20 cellular contexts compared by ENCODE assay signal in the genomic region with DNA sequence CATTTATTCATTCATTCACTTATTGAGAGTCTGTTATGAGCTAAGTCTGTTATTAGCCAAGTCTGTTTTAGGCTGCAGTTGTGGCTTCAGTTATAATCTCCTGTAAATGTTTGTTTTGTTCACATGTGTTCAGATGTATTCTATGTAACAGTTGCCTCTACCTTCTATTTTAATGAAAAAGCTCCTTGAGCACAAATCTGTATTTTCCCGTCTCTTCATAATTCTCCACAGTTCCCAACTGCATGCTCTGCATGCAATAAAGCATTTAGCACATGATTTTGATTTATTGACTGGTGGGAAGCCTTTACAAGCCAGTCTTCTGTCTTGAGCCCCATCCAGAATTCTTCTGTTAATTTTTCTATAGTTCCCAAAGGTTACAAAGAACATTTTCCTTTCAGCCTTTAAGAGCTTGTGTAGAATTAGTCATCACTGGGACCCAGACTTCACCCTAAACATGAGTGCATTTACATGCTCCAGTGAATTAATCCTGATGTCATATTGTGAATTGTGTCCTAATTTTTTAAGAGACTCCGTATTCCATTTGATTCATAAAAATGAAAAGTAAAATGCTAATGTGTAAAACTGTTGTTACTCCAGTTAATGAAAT.
DNase-seq lines count a peak whose midpoint lies in the region; TF ChIP-seq lines count a peak whose summit lies in the region.
"Had no signal": no experiment of that assay in that cellular context is flagged by ENCODE, and none has a peak within 500 bp of the region (broad histone marks: within the 10 kb centered on the region; RNA-seq: fewer than 3 reads in every experiment).

No MANE protein-coding gene starts in this region.

- H3K9ac ChIP-seq in neural progenitor cell, result no peak overlapping the region
- H3K9ac ChIP-seq: KMS-11 had no signal

- in situ Hi-C loops in Caki2 (cut with HindIII; ENCODE audit: low pct_unique_long_range_greater_than_20kb, low sequenced_read_pairs), result no loop called here
- in situ Hi-C loops in brain microvascular endothelial cell (cut with HindIII; ENCODE audit: low pct_ligation_motif_present, low sequenced_read_pairs), result no loop called here

- no peaks in the 10 kb centered on the region; the same call in 1 of the 2 replicates for H3K27me3 Mint-ChIP-seq in HFFc6 (ENCODE audit: insufficient read depth)
- peaks cover 2% of the 10 kb centered on the region for H3K27me3 Mint-ChIP-seq in neural progenitor cell (ENCODE audit: insufficient read depth, low read depth)

- H3K4me3 ChIP-seq in brain microvascular endothelial cell (ENCODE audit: low read depth, low read length), result no peak overlapping the region
- no peak overlapping the region for H3K4me3 ChIP-seq in neural progenitor cell
- H3K4me3 ChIP-seq: SK-N-MC, upper lobe of left lung had no signal

- H3K4me2 ChIP-seq in neural progenitor cell, result no peak overlapping the region
- H3K4me2 ChIP-seq: KMS-11 had no signal

- H3K9me3 ChIP-seq in neural progenitor cell (ENCODE audit: low read depth), result no peaks in the 10 kb centered on the region
- H3K9me3 ChIP-seq: neutrophil, upper lobe of left lung had no signal

- no peaks in the 10 kb centered on the region for H4K20me1 ChIP-seq in neural progenitor cell (ENCODE audit: low read depth)

- no peak overlapping the region for H2AFZ ChIP-seq in neural progenitor cell (replicated peaks)

- no peak for TF ChIP-seq CTCF in HFFc6 (IDR thresholded peaks at IDR 0.05)
- no peak for TF ChIP-seq CTCF in brain microvascular endothelial cell (IDR thresholded peaks at IDR 0.05; ENCODE audit: low read depth, low read length, missing control alignments)
- no peak for TF ChIP-seq CTCF in neural progenitor cell (IDR thresholded peaks at IDR 0.05)

- peaks cover 17% of the 10 kb centered on the region for H3K36me3 Mint-ChIP-seq in HFFc6 (ENCODE audit: low read depth)
- no peaks in the 10 kb centered on the region for H3K36me3 Mint-ChIP-seq in neural progenitor cell

- H3K4me1 ChIP-seq in neural progenitor cell, result no peaks in the 10 kb centered on the region

- no peaks in the 10 kb centered on the region for H3K27me3 ChIP-seq in brain microvascular endothelial cell (replicated peaks)
- H3K27me3 ChIP-seq in neural progenitor cell, result no peaks in the 10 kb centered on the region
- H3K27me3 ChIP-seq: upper lobe of left lung had no signal

- H3K27ac ChIP-seq in brain microvascular endothelial cell (peak overlapping the region; percentile 18), neural progenitor cell (no peak overlapping the region)
- H3K27ac ChIP-seq: KMS-11, neutrophil, SK-N-MC, upper lobe of left lung had no signal

- H3K79me2 ChIP-seq in neural progenitor cell (ENCODE audit: low read depth), result no peaks in the 10 kb centered on the region

- H3F3A ChIP-seq in neural progenitor cell (ENCODE audit: low read depth), result no peaks in the 10 kb centered on the region

- H3K27ac Mint-ChIP-seq in HFFc6 (peak overlapping the region; percentile 38; the same call in 1 of the 2 replicates), neural progenitor cell (no peak overlapping the region)
- H3K27ac Mint-ChIP-seq: T-helper 2 cell treated with Interferon-gamma antibody and Interleukin-4, amounts not matched to agents 5 μg/mL and 100 μg/mL, for 36 hours had no signal

- H3K9me3 Mint-ChIP-seq in HFFc6 (peaks cover 6% of the 10 kb centered on the region; the same call in 1 of the 2 replicates), neural progenitor cell (no peaks in the 10 kb centered on the region)

- DNase-seq in Caki2 (ENCODE audit: low read depth) (peak; percentile 23), HFFc6 (no peak), brain microvascular endothelial cell (peak; percentile 64), kidney glomerular epithelial cell (lab: John Stamatoyannopoulos, UW) (peak; percentile 38), HuH-7 (ENCODE audit: low spot score) (no peak), superior temporal gyrus (ENCODE audit: extremely low spot score) (no peak), neural progenitor cell (ENCODE audit: low spot score) (no peak), NCI-H82 treated with DMSO at 0.1 percent for 48 hours (lab: John Stamatoyannopoulos, UW; ENCODE audit: unreplicated experiment) (no peak)
- DNase-seq: activated CD4-positive, alpha-beta T cell treated with anti-CD3 and anti-CD28 coated beads, Interleukin-2, amount 50 U/mL, for 4 hours; activated CD8-positive, alpha-beta memory T cell treated with anti-CD3 and anti-CD28 coated beads, Interleukin-2, amount 50 U/mL, for 48 hours; activated effector memory CD4-positive, alpha-beta T cell treated with Interleukin-2 at 50 U/mL for 16 hours; central memory CD4-positive, alpha-beta T cell; COR-L47; GF-D8; NCI-H2029; upper lobe of left lung had no signal

- H3K4me3 Mint-ChIP-seq in HFFc6 (no peak overlapping the region), neural progenitor cell (no peak overlapping the region)
- H3K4me3 Mint-ChIP-seq: T-helper 2 cell treated with Interferon-gamma antibody and Interleukin-4, amounts not matched to agents 5 μg/mL and 100 μg/mL, for 36 hours had no signal

- no peaks in the 10 kb centered on the region for H3K36me3 ChIP-seq in brain microvascular endothelial cell (replicated peaks)
- H3K36me3 ChIP-seq in neural progenitor cell, result no peaks in the 10 kb centered on the region
- H3K36me3 ChIP-seq: neutrophil, upper lobe of left lung had no signal

- H3K4me1 Mint-ChIP-seq in HFFc6 (ENCODE audit: low read depth), result peaks cover 91% of the 10 kb centered on the region
- peaks cover 3% of the 10 kb centered on the region for H3K4me1 Mint-ChIP-seq in neural progenitor cell

Comparison
In these comparisons a context has a peak if more than half of its experiments do, and no peak if none do; other contexts are left out.
1. DNase-seq: peak in Caki2 (single experiment), brain microvascular endothelial cell (single experiment) and kidney glomerular epithelial cell (single experiment); none in HFFc6 (single experiment), HuH-7 (single experiment), superior temporal gyrus (single experiment), neural progenitor cell (single experiment) and NCI-H82 treated with DMSO at 0.1 percent for 48 hours (single experiment).